ENCODE assay signal across 8 cellular contexts in the genomic region with DNA sequence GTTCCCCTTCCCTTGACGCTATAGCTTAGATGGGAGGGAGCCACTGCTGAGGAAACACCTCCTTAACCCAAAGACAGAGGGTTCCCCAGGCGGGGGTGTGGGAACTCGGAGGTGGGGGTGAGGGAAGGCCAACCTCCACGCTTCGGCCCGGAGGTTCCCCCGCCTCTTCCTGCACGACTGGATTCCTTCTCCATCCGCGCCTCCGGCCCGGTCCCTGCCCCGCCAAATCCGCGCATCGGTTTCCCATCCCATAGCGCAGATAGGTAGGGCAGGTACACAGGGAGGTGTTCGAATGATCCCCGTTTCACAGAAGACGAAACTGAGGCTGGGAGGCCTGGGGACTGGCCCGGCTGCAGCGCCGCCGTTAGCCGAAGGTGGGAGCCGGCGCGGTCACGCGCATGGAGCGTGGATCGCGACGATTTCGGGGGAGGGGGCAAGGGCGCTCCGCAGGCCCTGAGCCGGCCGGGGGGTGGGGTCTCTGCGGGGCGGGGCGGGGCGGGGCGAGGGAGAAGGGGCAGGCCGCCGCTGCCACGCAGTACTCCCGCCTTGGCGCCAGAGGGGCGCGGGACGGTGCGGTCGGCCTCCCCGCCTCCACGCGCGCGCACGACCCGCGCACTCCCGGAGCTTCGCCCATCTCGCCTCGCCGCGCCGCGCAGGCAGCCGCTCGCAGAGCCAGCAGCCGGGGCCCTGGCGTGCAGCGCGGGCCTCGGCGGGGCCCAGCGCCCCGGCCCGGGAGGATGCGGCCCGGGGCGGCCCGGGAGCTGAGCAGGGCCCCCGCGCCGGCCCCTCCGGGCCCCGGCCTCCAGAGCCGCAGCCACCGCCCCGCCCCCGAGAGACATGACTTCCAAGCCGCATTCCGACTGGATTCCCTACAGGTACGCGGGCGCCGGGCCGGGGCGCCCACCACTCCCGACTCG.
DNase-seq lines count a peak whose midpoint lies in the region; TF ChIP-seq lines count a peak whose summit lies in the region.

A gene with protein sequence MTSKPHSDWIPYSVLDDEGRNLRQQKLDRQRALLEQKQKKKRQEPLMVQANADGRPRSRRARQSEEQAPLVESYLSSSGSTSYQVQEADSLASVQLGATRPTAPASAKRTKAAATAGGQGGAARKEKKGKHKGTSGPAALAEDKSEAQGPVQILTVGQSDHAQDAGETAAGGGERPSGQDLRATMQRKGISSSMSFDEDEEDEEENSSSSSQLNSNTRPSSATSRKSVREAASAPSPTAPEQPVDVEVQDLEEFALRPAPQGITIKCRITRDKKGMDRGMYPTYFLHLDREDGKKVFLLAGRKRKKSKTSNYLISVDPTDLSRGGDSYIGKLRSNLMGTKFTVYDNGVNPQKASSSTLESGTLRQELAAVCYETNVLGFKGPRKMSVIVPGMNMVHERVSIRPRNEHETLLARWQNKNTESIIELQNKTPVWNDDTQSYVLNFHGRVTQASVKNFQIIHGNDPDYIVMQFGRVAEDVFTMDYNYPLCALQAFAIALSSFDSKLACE (plus strand): TSS at position 538 of the 917 bp plus-strand sequence. CDS start 300 bp downstream, at position 838.

- in situ Hi-C loops in astrocyte of the cerebellum (cut with HindIII; ENCODE audit: low sequenced_read_pairs), result no loop called here

- H3K27me3 ChIP-seq in HUES6 (ENCODE audit: control insufficient read depth, insufficient read depth, low read length), result peaks cover 50% of the 10 kb centered on the region

- H3K9ac ChIP-seq in HUES6 (ENCODE audit: low read length), result peak within 1 kb of the TSS; percentile 51

- H3K4me1 ChIP-seq in HUES6 (ENCODE audit: control insufficient read depth, insufficient read depth, low read length), result peaks cover 42% of the 10 kb centered on the region

- H3K36me3 ChIP-seq in HUES6 (ENCODE audit: control insufficient read depth, insufficient read depth, low read length), result no peaks in the 10 kb centered on the region

- peak within 1 kb of the TSS; percentile 72 for H3K4me3 ChIP-seq in HUES6 (ENCODE audit: low read depth, low read length)
- peak within 1 kb of the TSS; percentile 52 for H3K4me3 ChIP-seq in astrocyte of the cerebellum (ENCODE audit: low read depth, low read length)
- H3K4me3 ChIP-seq in iPS-11a (ENCODE audit: low read depth, low read length), result peak within 1 kb of the TSS; percentile 51
- H3K4me3 ChIP-seq in skeletal muscle cell (ENCODE audit: low read depth, low read length), result peak within 1 kb of the TSS; percentile 51

- no peak for TF ChIP-seq CTCF in astrocyte of the cerebellum (IDR thresholded peaks at IDR 0.05; ENCODE audit: low read depth, low read length, missing control alignments)

- H3K9me3 ChIP-seq in HUES6 (ENCODE audit: control insufficient read depth, insufficient read depth, low read depth, low read length), result no peaks in the 10 kb centered on the region

- DNase-seq in AG20443 (ENCODE audit: low spot score) (peak; percentile 82), astrocyte of the cerebellum (ENCODE audit: low read depth) (no peak), skeletal muscle cell (ENCODE audit: low read depth) (no peak), cerebellar nuclear complex (lab: John Stamatoyannopoulos, UW) (no peak), GM19238 (ENCODE audit: insufficient read length, low spot score) (no peak), inferior parietal cortex (ENCODE audit: extremely low spot score) (no peak)

- no peak within 1 kb of the TSS for H3K27ac ChIP-seq in HUES6 (ENCODE audit: low read depth, low read length)
